ENCODE assay signal across 8 cellular contexts in the genomic region with DNA sequence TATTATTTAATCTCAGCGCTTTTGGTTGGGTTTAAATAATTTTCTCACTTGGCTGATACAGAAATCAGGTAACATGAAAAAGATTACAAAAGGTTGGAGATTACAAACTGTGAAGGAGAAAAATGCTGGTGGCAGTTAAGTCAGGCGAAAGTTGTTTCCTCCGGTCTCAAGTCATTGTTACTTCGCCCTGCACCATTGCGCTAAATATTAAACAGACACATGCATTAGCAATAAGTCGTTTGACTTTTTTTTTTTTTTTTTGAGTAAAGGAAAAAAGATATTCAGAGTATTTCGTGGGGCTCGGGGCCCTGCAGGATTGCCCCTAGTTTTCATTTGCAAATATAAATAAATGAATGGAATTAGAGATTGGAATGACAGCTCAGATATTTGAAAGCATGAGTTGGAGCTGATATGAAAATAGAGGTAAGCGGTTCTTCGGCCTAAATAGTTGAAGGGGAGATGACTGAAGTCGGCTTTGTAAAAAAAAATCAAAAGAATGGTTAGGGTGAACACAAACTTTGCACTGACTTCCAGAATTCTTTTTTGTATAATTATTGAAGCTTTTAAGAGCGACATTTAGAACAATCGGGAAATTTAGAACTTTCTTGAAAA. TPM values are rescaled to one million over a fixed set of nuclear protein-coding genes. Genes with fewer than 3 reads are reported as not detected.
DNase-seq lines count a peak whose midpoint lies in the region; FAIRE-seq and TF ChIP-seq lines count a peak whose summit lies in the region.

No MANE protein-coding gene starts in this region.

- H3K27me3 ChIP-seq in A673 (replicated peaks; ENCODE audit: insufficient read depth, low read depth, low read length, poor library complexity) (no peaks in the 10 kb centered on the region), astrocyte (ENCODE audit: insufficient read depth, low read length) (no peaks in the 10 kb centered on the region), mesenchymal stem cell (ENCODE audit: control insufficient read depth in 1 of 2, insufficient read depth in 1 of 2, low read length in 2 of 2) (no peaks in the 10 kb centered on the region), vagina (no peaks in the 10 kb centered on the region)

- POLR2A ChIA-PET in A673 (lab: Charles Lee; ENCODE audit: low non-redundant PET), result no interaction called here

- WGBS in mesenchymal stem cell, result 28% methylated on average over 12 of the region's 13 CpGs

- no peak overlapping the region for H2BK5ac ChIP-seq in mesenchymal stem cell (ENCODE audit: low read depth, low read length, poor library complexity, severe bottlenecking)

- H2AK5ac ChIP-seq in mesenchymal stem cell (ENCODE audit: low read length, severe bottlenecking), result no peak overlapping the region

- H3K4me2 ChIP-seq in astrocyte (ENCODE audit: low read length), result peak overlapping the region; percentile 98
- peak overlapping the region; percentile 94 for H3K4me2 ChIP-seq in mesenchymal stem cell (ENCODE audit: low read length, poor library complexity, severe bottlenecking)

- TSS peak; percentile 43 for BruUV-seq in A673 (replicated peaks; lab: Mats Ljungman, UMichigan)

- H3K18ac ChIP-seq in mesenchymal stem cell (ENCODE audit: low read depth in 1 of 2, low read length in 2 of 2), result no peak overlapping the region

- H3K79me1 ChIP-seq in mesenchymal stem cell (replicated peaks; ENCODE audit: low read length, poor library complexity, severe bottlenecking), result peaks cover 9% of the 10 kb centered on the region

- DNase-seq in A673 (ENCODE audit: low spot score), result peak; percentile 4
- DNase-seq in HFF-Myc (ENCODE audit: extremely low read depth, low read depth), result no peak
- no peak for DNase-seq in astrocyte (ENCODE audit: low read depth)
- peak; percentile 22 for DNase-seq in mesenchymal stem cell
- no peak for DNase-seq in vagina (ENCODE audit: extremely low spot score in 2 of 2)
- DNase-seq in DMS79 (lab: John Stamatoyannopoulos, UW), result no peak
- DNase-seq in posterior vena cava (ENCODE audit: low spot score), result no peak
- DNase-seq in CD1c-positive myeloid dendritic cell (ENCODE audit: extremely low spot score), result no peak

- no peaks in the 10 kb centered on the region for H3K9me3 ChIP-seq in A673 (ENCODE audit: low read depth, low read length, poor library complexity, severe bottlenecking)
- H3K9me3 ChIP-seq in astrocyte (ENCODE audit: insufficient read depth, low read depth, low read length), result no peaks in the 10 kb centered on the region
- no peaks in the 10 kb centered on the region for H3K9me3 ChIP-seq in mesenchymal stem cell (ENCODE audit: control insufficient read depth, low read length)
- H3K9me3 ChIP-seq in vagina, result no peaks in the 10 kb centered on the region

- no peaks in the 10 kb centered on the region for H4K20me1 ChIP-seq in astrocyte (ENCODE audit: insufficient read depth, low read length)

- H4K8ac ChIP-seq in mesenchymal stem cell (ENCODE audit: low read length), result no peak overlapping the region

- H3K4me3 Mint-ChIP-seq in astrocyte (ENCODE audit: unreplicated experiment), result peak overlapping the region; percentile 94

- H3K27me3 Mint-ChIP-seq in astrocyte (ENCODE audit: low read depth, unreplicated experiment), result no peaks in the 10 kb centered on the region

- no peak overlapping the region for H3K14ac ChIP-seq in mesenchymal stem cell (ENCODE audit: low read length in 2 of 2)

- H3K4me1 ChIP-seq in A673 (ENCODE audit: insufficient read depth, low read length, poor library complexity, severe bottlenecking) (no peaks in the 10 kb centered on the region), astrocyte (ENCODE audit: insufficient read depth, low read length) (no peaks in the 10 kb centered on the region), mesenchymal stem cell (ENCODE audit: control insufficient read depth, insufficient read depth, low read depth, low read length) (peaks cover 3% of the 10 kb centered on the region), vagina (peaks cover 14% of the 10 kb centered on the region)

- no peak overlapping the region for H4K91ac ChIP-seq in mesenchymal stem cell (ENCODE audit: low read length)

- TF ChIP-seq POLR2A in vagina (IDR thresholded peaks at IDR 0.05), result no peak

- TF ChIP-seq CTCF in A673 (conservative IDR thresholded peaks at IDR 0.05; ENCODE audit: low read depth, low read length) (no peak), HFF-Myc (IDR thresholded peaks at IDR 0.05; ENCODE audit: low read depth, low read length, missing control alignments) (no peak), astrocyte (IDR thresholded peaks at IDR 0.05; ENCODE audit: insufficient read depth, low read depth, low read length) (no peak), vagina (IDR thresholded peaks at IDR 0.05) (no peak)

- H3K27ac ChIP-seq in A673 (ENCODE audit: low read depth, low read length, poor library complexity, severe bottlenecking) (peak overlapping the region; percentile 63), astrocyte (ENCODE audit: low read depth, low read length) (no peak overlapping the region), mesenchymal stem cell (ENCODE audit: low read length, poor library complexity, severe bottlenecking) (no peak overlapping the region), vagina (no peak overlapping the region)

- H3K9ac ChIP-seq in astrocyte (ENCODE audit: low read length), result peak overlapping the region; percentile 90
- peak overlapping the region; percentile 89 for H3K9ac ChIP-seq in mesenchymal stem cell (ENCODE audit: low read length)

- no peak overlapping the region for H3K4ac ChIP-seq in mesenchymal stem cell (ENCODE audit: low read depth in 1 of 2, low read length in 2 of 2)

- FAIRE-seq in astrocyte (lab: Jason Lieb, UNC), result no peak

- H2BK15ac ChIP-seq in mesenchymal stem cell (ENCODE audit: low read depth, poor library complexity, severe bottlenecking), result no peak overlapping the region

- H3K4me1 Mint-ChIP-seq in astrocyte (ENCODE audit: low read depth, unreplicated experiment), result peaks cover 3% of the 10 kb centered on the region

- H3K27ac Mint-ChIP-seq in astrocyte (ENCODE audit: unreplicated experiment), result peak overlapping the region; percentile 67

- H3K79me2 ChIP-seq in astrocyte (ENCODE audit: insufficient read depth, low read length), result peaks cover 5% of the 10 kb centered on the region

- H3K23ac ChIP-seq in mesenchymal stem cell (ENCODE audit: low read length in 2 of 2), result no peak overlapping the region

- H3K4me3 ChIP-seq in A673 (ENCODE audit: low read depth, low read length, poor library complexity, severe bottlenecking) (peak overlapping the region; percentile 61), HFF-Myc (replicated peaks; ENCODE audit: low read depth, low read length) (peak overlapping the region; percentile 78), astrocyte (ENCODE audit: insufficient read depth, low read depth, low read length) (peak overlapping the region; percentile 98), mesenchymal stem cell (ENCODE audit: insufficient read depth in 1 of 2, low read depth in 1 of 2, low read length in 2 of 2) (peak overlapping the region in 1 of 2 experiments; percentile 92), vagina (peak overlapping the region; percentile 71)

- intact Hi-C loops in A673 (cut with micrococcal nuclease; ENCODE audit: unreplicated experiment), result no loop called here
- intact Hi-C loops in vagina (cut with DNase I), result no loop called here
- intact Hi-C loops in posterior vena cava (cut with DNase I), result loop anchor here in 1 of 2 donors (10.0 kb wide), 1 partner anchor 56 kb away; no protein-coding TSS in a partner anchor

- no peak overlapping the region for H2BK120ac ChIP-seq in mesenchymal stem cell (ENCODE audit: low read depth, low read length)

- H2AFZ ChIP-seq in astrocyte (ENCODE audit: low read depth, low read length) (peak overlapping the region; percentile 99), mesenchymal stem cell (ENCODE audit: low read depth, low read length) (no peak overlapping the region)

- H2BK12ac ChIP-seq in mesenchymal stem cell (ENCODE audit: low read length in 2 of 2), result no peak overlapping the region

- H3K9me3 Mint-ChIP-seq in astrocyte (ENCODE audit: unreplicated experiment), result no peaks in the 10 kb centered on the region

- CTCF ChIA-PET in A673 (lab: Charles Lee), result no interaction called here

- H3K36me3 ChIP-seq in A673 (ENCODE audit: insufficient read depth, low read length, poor library complexity, severe bottlenecking) (no peaks in the 10 kb centered on the region), astrocyte (ENCODE audit: insufficient read depth, low read length) (no peaks in the 10 kb centered on the region), mesenchymal stem cell (ENCODE audit: control insufficient read depth in 1 of 2, insufficient read depth in 2 of 2, low read depth in 1 of 2, low read length in 2 of 2) (no peaks in the 10 kb centered on the region), vagina (no peaks in the 10 kb centered on the region)

- no peaks in the 10 kb centered on the region for H3K36me3 Mint-ChIP-seq in astrocyte (ENCODE audit: low read depth, unreplicated experiment)

RNA-seq across cellular contexts. Expression of a gene that starts 0.9 kb away (rescaled TPM):
- 28.0 and 29.7 TPM in 2 replicates for total RNA-seq in A673 (2021)
- 10.8 and 12.7 TPM in 2 replicates for total RNA-seq in astrocyte
- 8.4 TPM for polyA plus RNA-seq in mesenchymal stem cell (2013, experiment 1 of 2)
- 8.1 TPM for polyA plus RNA-seq in mesenchymal stem cell (2013, experiment 2 of 2)
- total RNA-seq in vagina, result 9.6 TPM
- 10 to 100 TPM; 12.7 to 14.2 TPM for total RNA-seq in posterior vena cava

Comparison
In these comparisons a context has a peak if more than half of its experiments do, and no peak if none do; other contexts are left out.
1. DNase-seq: peak in A673 (single experiment) and mesenchymal stem cell (single experiment); none in HFF-Myc (single experiment), astrocyte (single experiment), vagina (0 of 2), DMS79 (single experiment), posterior vena cava (single experiment) and CD1c-positive myeloid dendritic cell (single experiment).